In the genomic region with DNA sequence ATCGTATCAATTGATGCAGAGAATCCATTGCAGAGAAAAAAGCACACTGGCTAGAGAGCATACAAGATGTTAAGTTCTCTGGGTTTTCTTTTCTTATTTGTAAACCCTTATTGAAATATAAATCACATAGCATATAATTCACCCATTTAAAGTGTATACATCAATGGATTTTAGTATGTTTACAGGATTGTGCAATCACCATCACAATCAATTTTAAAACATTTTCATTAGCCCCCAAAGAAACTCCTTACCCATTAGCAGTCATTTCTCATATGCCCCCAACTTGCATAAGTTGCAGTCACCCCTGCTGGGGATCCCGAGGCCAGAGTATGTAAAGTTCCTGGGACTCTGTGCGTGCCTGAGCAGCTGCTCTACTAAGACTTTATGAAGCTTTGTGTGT, we compare ENCODE assay signal across 26 cellular contexts.
"Had no signal": no experiment of that assay in that cellular context is flagged by ENCODE, and none has a peak within 500 bp of the region (broad histone marks: within the 10 kb centered on the region; RNA-seq: fewer than 3 reads in every experiment).

No MANE protein-coding gene starts in this region.

- H3K9me3 ChIP-seq: colonic mucosa, esophagus squamous epithelium, gastrocnemius medialis, heart right ventricle, left lung, lower lobe of right lung, mucosa of descending colon had no signal

- H3K27me3 ChIP-seq: colonic mucosa, esophagus squamous epithelium, gastrocnemius medialis, left lung had no signal

- H3K27ac Mint-ChIP-seq: dendritic cell treated with granulocyte-macrophage colony-stimulating factor and Interleukin-4, amounts not matched to agents 40 ng/mL and 50 ng/mL, for 4 days; effector memory CD8-positive, alpha-beta T cell; endodermal cell; naive B cell had no signal

- DNase-seq: colonic mucosa; cortex of kidney; effector CD8-positive, alpha-beta T cell; effector memory CD8-positive, alpha-beta T cell; erythroblast; esophagus squamous epithelium; foreskin fibroblast; foreskin melanocyte; gastrocnemius medialis; glutamatergic neuron; head of caudate nucleus; heart right ventricle; hippocampal formation; left cardiac atrium; left lung; left ventricle myocardium superior; lower lobe of right lung; mesenchymal stem cell; mucosa of descending colon; naive B cell had no signal

- H3K9me3 Mint-ChIP-seq: dendritic cell treated with granulocyte-macrophage colony-stimulating factor and Interleukin-4, amounts not matched to agents 40 ng/mL and 50 ng/mL, for 4 days; effector memory CD8-positive, alpha-beta T cell had no signal

- FAIRE-seq: endometrium, keratinocyte had no signal

- H3K36me3 ChIP-seq: colonic mucosa, esophagus squamous epithelium, gastrocnemius medialis, heart right ventricle, left lung, lower lobe of right lung had no signal

- H3K4me1 Mint-ChIP-seq: endodermal cell, naive B cell had no signal

- H3K27ac ChIP-seq: colonic mucosa, epithelial cell of prostate, esophagus squamous epithelium, gastrocnemius medialis, heart right ventricle, left lung, lower lobe of right lung had no signal

- H3K4me3 ChIP-seq: colonic mucosa, esophagus squamous epithelium, gastrocnemius medialis, heart right ventricle, left lung, lower lobe of right lung, mucosa of descending colon had no signal

- ATAC-seq: effector memory CD8-positive, alpha-beta T cell; esophagus mucosa; gastrocnemius medialis; heart right ventricle; left cardiac atrium; left lung; left ventricle myocardium superior; lower lobe of right lung; mucosa of descending colon had no signal

- H3K4me1 ChIP-seq: colonic mucosa, esophagus squamous epithelium, gastrocnemius medialis, heart right ventricle, left lung, lower lobe of right lung had no signal

- H3K4me3 Mint-ChIP-seq: dendritic cell treated with granulocyte-macrophage colony-stimulating factor and Interleukin-4, amounts not matched to agents 40 ng/mL and 50 ng/mL, for 4 days; effector memory CD8-positive, alpha-beta T cell; endodermal cell; naive B cell had no signal
